In genomic region chr20:33316343-33316742, GRCh38 we compare ENCODE assay signal across 38 cellular contexts. TPM values are rescaled to one million over a fixed set of nuclear protein-coding genes. Genes with fewer than 3 reads are reported as not detected.
"Had no signal": no experiment of that assay in that cellular context is flagged by ENCODE, and none has a peak within 500 bp of the region (broad histone marks: within the 10 kb centered on the region; RNA-seq: fewer than 3 reads in every experiment).

No MANE protein-coding gene starts in this region.

- H3K27me3 ChIP-seq: MG63 had no signal

- H3K9me3 ChIP-seq: MG63 had no signal

- H3K4me3 ChIP-seq: MG63 had no signal

- DNase-seq: Karpas-422, Kasumi-1, MG63, MM.1S, MV-4-11, NCI-H1048, NCI-H1092, NCI-H1092 treated with DMSO at 0.1 percent for 48 hours, NCI-H1105, NCI-H1105 treated with DMSO at 0.1 percent for 48 hours, NCI-H1417, NCI-H1417 treated with DMSO at 0.1 percent for 48 hours, NCI-H1436, NCI-H1436 treated with DMSO at 0.1 percent for 48 hours, NCI-H146, NCI-H1694, NCI-H1694 treated with DMSO at 0.1 percent for 48 hours, NCI-H187, NCI-H187 treated with DMSO at 0.1 percent for 48 hours, NCI-H1930, NCI-H2029, NCI-H2029 treated with DMSO at 0.1 percent for 48 hours, NCI-H2081, NCI-H2081 treated with DMSO at 0.1 percent for 48 hours, NCI-H2107, NCI-H2171, NCI-H2171 treated with DMSO at 0.1 percent for 48 hours, NCI-H2227 treated with DMSO at 0.1 percent for 48 hours, NCI-H226, NCI-H345, NCI-H446, NCI-H446 treated with DMSO at 0.1 percent for 48 hours, NCI-H510A, NCI-H510A treated with DMSO at 0.1 percent for 48 hours had no signal

- H3K36me3 ChIP-seq: MG63 had no signal

RNA-seq across cellular contexts. Expression of gene BPIFB1, which starts 33.3 kb away (rescaled TPM):
- total RNA-seq: LHCN-M2, M059J, MCF 10A, NCI-H460 had no signal
